ENCODE assay signal across 2 cellular contexts in genomic region chr5:171966964-171967363, GRCh38.
A peak's percentile ranks its signal among the peaks of the same experiment; 100 is the strongest.
TF ChIP-seq lines count a peak whose summit lies in the region.

No MANE protein-coding gene starts in this region.

TF ChIP-seq in IMR-90, 13 proteins besides CTCF, POLR2A, EP300 and RAD21:
- TF ChIP-seq MAFK (IDR thresholded peaks at IDR 0.05; ENCODE audit: low read depth, low read length) (peak; percentile 42; the same call in 1 of the 2 replicates), CHD1 (IDR thresholded peaks at IDR 0.05; ENCODE audit: low read depth, low read length) (no peak)
TF ChIP-seq in IMR-90: peak in this region for 1.

TF ChIP-seq in GM12878, 131 proteins besides CTCF, POLR2A, EP300 and RAD21:
- TF ChIP-seq PKNOX1 (IDR thresholded peaks at IDR 0.05) (peak; percentile 57; the same call in 1 of the 2 replicates), CBX5 (IDR thresholded peaks at IDR 0.05; ENCODE audit: low read depth) (no peak)
